Comparison of ENCODE assay signal across 8 cellular contexts in genomic region chr18:32469190-32469611, GRCh38. TPM values are rescaled to one million over a fixed set of nuclear protein-coding genes. Genes with fewer than 3 reads are reported as not detected.
DNase-seq lines count a peak whose midpoint lies in the region; ATAC-seq, FAIRE-seq and TF ChIP-seq lines count a peak whose summit lies in the region.

No MANE protein-coding gene starts in this region.

- H3K4me2 ChIP-seq in Loucy (ENCODE audit: low read depth, low read length, poor library complexity, severe bottlenecking): peak overlapping the region; percentile 68

- DNase-seq in D721Med (ENCODE audit: insufficient read length, low spot score): no peak
- no peak for DNase-seq in WTC11 (ENCODE audit: low spot score)
- DNase-seq in nephron progenitor cell: peak; percentile 33
- no peak for DNase-seq in HK-2 (ENCODE audit: unreplicated experiment)

- 0 to 22% methylated on average over 4 to 8 of the region's 8 CpGs for WGBS in gastroesophageal sphincter (ENCODE audit: low coverage in 1 of 2), 2 donors

- no peaks in the 10 kb centered on the region for H3K9me3 Mint-ChIP-seq in WTC11
- H3K9me3 Mint-ChIP-seq in nephron progenitor cell: no peaks in the 10 kb centered on the region

- ATAC-seq in WTC11: no peak
- ATAC-seq in gastroesophageal sphincter: no peak
- no peak for ATAC-seq in HG02852 (IDR thresholded peaks at IDR 0.05; ENCODE audit: unreplicated experiment)
- no peak for ATAC-seq in GM18868 (IDR thresholded peaks at IDR 0.05; ENCODE audit: unreplicated experiment)

- peak overlapping the region; percentile 7; the same call in 1 of the 2 replicates for H3K27ac Mint-ChIP-seq in WTC11
- no peak overlapping the region for H3K27ac Mint-ChIP-seq in nephron progenitor cell

- no peaks in the 10 kb centered on the region for H3K9me3 ChIP-seq in Loucy (ENCODE audit: insufficient read depth, low read depth, low read length)
- no peaks in the 10 kb centered on the region for H3K9me3 ChIP-seq in gastroesophageal sphincter

- H3K36me3 ChIP-seq in Loucy (ENCODE audit: insufficient read depth, low read length) (no peaks in the 10 kb centered on the region), gastroesophageal sphincter (no peaks in the 10 kb centered on the region)

- peak overlapping the region; percentile 65 to 96 (median 92) for H3K27ac ChIP-seq in gastroesophageal sphincter

- H3K27me3 Mint-ChIP-seq in WTC11 (ENCODE audit: low read depth) (peaks cover 29% of the 10 kb centered on the region), nephron progenitor cell (ENCODE audit: low read depth, poor library complexity) (peaks cover 19% of the 10 kb centered on the region)

- peaks cover 5% of the 10 kb centered on the region for H3K27me3 ChIP-seq in Loucy (ENCODE audit: insufficient read depth, low read length, poor library complexity, severe bottlenecking)
- H3K27me3 ChIP-seq in gastroesophageal sphincter: no peaks in the 10 kb centered on the region

- no peaks in the 10 kb centered on the region for H3K36me3 Mint-ChIP-seq in WTC11
- peaks cover 7% of the 10 kb centered on the region for H3K36me3 Mint-ChIP-seq in nephron progenitor cell (ENCODE audit: low read depth)

- no peak for TF ChIP-seq EP300 in gastroesophageal sphincter (IDR thresholded peaks at IDR 0.05)

- H3K4me3 ChIP-seq in Loucy (ENCODE audit: low read length, poor library complexity, severe bottlenecking): peak overlapping the region; percentile 49
- H3K4me3 ChIP-seq in gastroesophageal sphincter: peak overlapping the region; percentile 86 to 87

- peak overlapping the region; percentile 86 for H3K4me3 Mint-ChIP-seq in WTC11
- H3K4me3 Mint-ChIP-seq in nephron progenitor cell: peak overlapping the region; percentile 94

- TF ChIP-seq POLR2A in gastroesophageal sphincter (IDR thresholded peaks at IDR 0.05): no peak

- H3K4me1 Mint-ChIP-seq in WTC11: peaks cover 42% of the 10 kb centered on the region
- peaks cover 46% of the 10 kb centered on the region for H3K4me1 Mint-ChIP-seq in nephron progenitor cell

- no peak for TF ChIP-seq CTCF in D721Med (IDR thresholded peaks at IDR 0.05; ENCODE audit: insufficient read depth, missing control alignments)
- peak; percentile 28; the same call in 1 of the 2 replicates for TF ChIP-seq CTCF in Loucy (conservative IDR thresholded peaks at IDR 0.05; ENCODE audit: low read length)
- no peak for TF ChIP-seq CTCF in WTC11 (IDR thresholded peaks at IDR 0.05)
- peak in 3 of 4 experiments; percentile 39 to 52 (median 47) for TF ChIP-seq CTCF in gastroesophageal sphincter (IDR thresholded peaks at IDR 0.05)
- peak; percentile 8 for TF ChIP-seq CTCF in nephron progenitor cell (IDR thresholded peaks at IDR 0.05)

- H3K4me1 ChIP-seq in Loucy (ENCODE audit: insufficient read depth, low read length, poor library complexity, severe bottlenecking) (peaks cover 21% of the 10 kb centered on the region), gastroesophageal sphincter (peaks cover 0 to 40% (median 3%) of the 10 kb centered on the region in 3 donors)

- H2AFZ ChIP-seq in Loucy (ENCODE audit: low read length): peak overlapping the region; percentile 63

- peak; percentile 85 for FAIRE-seq in D721Med (lab: Jason Lieb, UNC)

- H3K79me2 ChIP-seq in Loucy (ENCODE audit: insufficient read depth, low read length): no peaks in the 10 kb centered on the region

- H3K9me2 ChIP-seq in Loucy (replicated peaks; ENCODE audit: low read depth, low read length): no peaks in the 10 kb centered on the region

- H4K20me1 ChIP-seq in Loucy (ENCODE audit: insufficient read depth, low read length, poor library complexity, severe bottlenecking): no peaks in the 10 kb centered on the region

- CTCF ChIA-PET in WTC11 (lab: Charles Lee): interaction anchor here (1.2 to 7.4 kb wide), 6 partner anchors 29 to 311 kb away, joined by 3 to 109 read pairs (median 34); no protein-coding TSS in a partner anchor

- POLR2A ChIA-PET in WTC11 (lab: Charles Lee): interaction anchor here (1.5 to 1.9 kb wide), 2 partner anchors 131 to 180 kb away, joined by 3 to 7 read pairs; no protein-coding TSS in a partner anchor

- H3K9ac ChIP-seq in Loucy (ENCODE audit: low read depth, low read length, poor library complexity, severe bottlenecking): no peak overlapping the region

- no peaks in the 10 kb centered on the region for H3F3A ChIP-seq in Loucy (ENCODE audit: low read depth)

TF ChIP-seq in WTC11, 78 proteins besides CTCF, POLR2A, EP300 and RAD21 (continues in another document):
- TF ChIP-seq ZMAT4 (CRISPR knock-in tag; IDR thresholded peaks at IDR 0.05) (no peak), NR2C2 (CRISPR knock-in tag; IDR thresholded peaks at IDR 0.05) (no peak), ZNF512 (CRISPR knock-in tag; IDR thresholded peaks at IDR 0.05; ENCODE audit: borderline replicate concordance) (no peak), ZNF425 (CRISPR knock-in tag; conservative IDR thresholded peaks at IDR 0.05) (no peak), ESRRA (CRISPR knock-in tag; IDR thresholded peaks at IDR 0.05; ENCODE audit: borderline replicate concordance) (no peak), E2F1 (CRISPR knock-in tag; IDR thresholded peaks at IDR 0.05) (no peak), PRDM15 (CRISPR knock-in tag; IDR thresholded peaks at IDR 0.05) (no peak), GABPB1 (CRISPR knock-in tag; IDR thresholded peaks at IDR 0.05) (no peak), SP1 (CRISPR knock-in tag; conservative IDR thresholded peaks at IDR 0.05) (no peak), ETV6 (CRISPR knock-in tag; IDR thresholded peaks at IDR 0.05) (no peak)

RNA-seq across cellular contexts. Expression of gene GAREM1, which starts 1.5 kb away (rescaled TPM):
- total RNA-seq in WTC11 (2021): 7.0 to 7.7 TPM (median 7.4 TPM) in 3 replicates
- total RNA-seq in gastroesophageal sphincter: 10 to 100 TPM in 3 of 4 donors, 1 to 10 TPM in 1; 8.2 to 16.6 (median 12.3) TPM

Comparison
In these comparisons a context has a peak if more than half of its experiments do, and no peak if none do; other contexts are left out.
1. CTCF ChIP-seq: peak in Loucy (single experiment), gastroesophageal sphincter (3 of 4) and nephron progenitor cell (single experiment); none in D721Med (single experiment) and WTC11 (single experiment).